Comparison of ENCODE assay signal across 36 cellular contexts in genomic region chr9:71042448-71042847, GRCh38.
"Had no signal": no experiment of that assay in that cellular context is flagged by ENCODE, and none has a peak within 500 bp of the region (broad histone marks: within the 10 kb centered on the region; RNA-seq: fewer than 3 reads in every experiment).

No MANE protein-coding gene starts in this region.

- H3K27me3 ChIP-seq: ascending aorta, cardiac muscle cell had no signal

- ATAC-seq: activated CD8-positive, alpha-beta T cell treated with anti-CD3 and anti-CD28 coated beads for 36 hours; activated naive CD8-positive, alpha-beta T cell treated with anti-CD3 and anti-CD28 coated beads, Interleukin-2, amount 50 U/mL, for 24 hours; activated T-cell treated with anti-CD3 and anti-CD28 coated beads, Interleukin-2, amount 50 U/mL, for 4 hours; activated T-cell treated with anti-CD3 and anti-CD28 coated beads, Interleukin-2, amount 50 U/mL, for 72 hours; activated T-helper 17 cell treated with anti-CD3 and anti-CD28 coated beads, Interleukin-2, amount 50 U/mL, for 72 hours had no signal

- H3K27ac Mint-ChIP-seq: activated B cell treated with CpG ODN at 0.5 μM for 24 hours; activated CD4-positive, alpha-beta memory T cell treated with anti-CD3 and anti-CD28 coated beads for 36 hours; activated CD4-positive, alpha-beta T cell treated with anti-CD3 and anti-CD28 coated beads, Interleukin-2, amount 10 ng/mL, durations not matched to agents 24 days and 14 days; activated CD8-positive, alpha-beta T cell treated with anti-CD3 and anti-CD28 coated beads for 36 hours; activated naive CD4-positive, alpha-beta T cell treated with anti-CD3 and anti-CD28 coated beads, Interleukin-2, amount 10 ng/mL, durations not matched to agents 7 days and 5 days; activated naive CD4-positive, alpha-beta T cell treated with anti-CD3 and anti-CD28 coated beads, Interleukin-2, amount 50 U/mL, for 24 hours; activated naive CD8-positive, alpha-beta T cell; activated naive CD8-positive, alpha-beta T cell treated with anti-CD3 and anti-CD28 coated beads, Interleukin-2, amount 10 ng/mL, durations not matched to agents 7 days and 5 days; activated naive CD8-positive, alpha-beta T cell treated with anti-CD3 and anti-CD28 coated beads, Interleukin-2, amount 50 U/mL, for 24 hours; activated T-cell treated with anti-CD3 and anti-CD28 coated beads, Interleukin-2, amount 50 U/mL, for 72 hours; activated T-helper 1 cell treated with anti-CD3 and anti-CD28 coated beads, Interleukin-12 subunit alpha, Interleukin-12 subunit beta, Interleukin-2, Interleukin-4 antibody, amounts not matched to agents 30 ng/mL and 10 ng/mL and 1 ng/mL, durations not matched to agents 14 hours and 24 hours and 36 hours; activated T-helper 17 cell treated with anti-CD3 and anti-CD28 coated beads, Interleukin-2, amount 50 U/mL, for 72 hours; T-helper 1 cell treated with Interleukin-12 subunit alpha and Interleukin-12 subunit beta and Interleukin-4 antibody, amounts not matched to agents 30 μg/mL and 1 μg/mL, for 36 hours; T-helper 2 cell treated with Interferon-gamma antibody and Interleukin-4, amounts not matched to agents 5 μg/mL and 100 μg/mL, for 36 hours had no signal

- DNase-seq: activated B cell treated with CpG ODN at 0.5 μM for 24 hours; activated CD4-positive, alpha-beta memory T cell treated with anti-CD3 and anti-CD28 coated beads for 36 hours; activated CD4-positive, alpha-beta T cell treated with anti-CD3 and anti-CD28 coated beads for 4 hours; activated CD4-positive, alpha-beta T cell treated with anti-CD3 and anti-CD28 coated beads, Interleukin-2, amount 10 ng/mL, durations not matched to agents 24 days and 14 days; activated CD4-positive, alpha-beta T cell treated with anti-CD3 and anti-CD28 coated beads, Interleukin-2, amount 50 U/mL, for 1 hour; activated CD4-positive, alpha-beta T cell treated with anti-CD3 and anti-CD28 coated beads, Interleukin-2, amount 50 U/mL, for 4 hours; activated CD4-positive, CD25-positive, alpha-beta regulatory T cell treated with anti-CD3 and anti-CD28 coated beads, Interleukin-2, amount 50 U/mL, for 72 hours; activated CD8-positive, alpha-beta memory T cell treated with anti-CD3 and anti-CD28 coated beads, Interleukin-2, amount 50 U/mL, for 4 hours; activated CD8-positive, alpha-beta T cell treated with anti-CD3 and anti-CD28 coated beads for 36 hours; activated effector memory CD4-positive, alpha-beta T cell treated with anti-CD3 and anti-CD28 coated beads, Interleukin-2, amount 50 U/mL, for 16 hours; activated gamma-delta T cell treated with Interleukin-2 at 50 U/mL for 16 hours; activated naive CD4-positive, alpha-beta T cell; activated naive CD4-positive, alpha-beta T cell treated with anti-CD3 and anti-CD28 coated beads, Interleukin-2, amount 10 ng/mL, durations not matched to agents 7 days and 5 days; activated naive CD8-positive, alpha-beta T cell treated with anti-CD3 and anti-CD28 coated beads, Interleukin-2, amount 10 ng/mL, durations not matched to agents 7 days and 5 days; activated naive CD8-positive, alpha-beta T cell treated with anti-CD3 and anti-CD28 coated beads, Interleukin-2, amount 50 U/mL, for 24 hours; activated T-cell treated with anti-CD3 and anti-CD28 coated beads for 4 hours; activated T-cell treated with anti-CD3 and anti-CD28 coated beads, Interleukin-2, amount 50 U/mL, for 1 hour; activated T-cell treated with anti-CD3 and anti-CD28 coated beads, Interleukin-2, amount 50 U/mL, for 4 hours; activated T-cell treated with anti-CD3 and anti-CD28 coated beads, Interleukin-2, amount 50 U/mL, for 72 hours; amygdala; anterior cingulate cortex; caudate nucleus; cerebellar nuclear complex; T-helper 1 cell; T-helper 2 cell; T-helper 9 cell had no signal

- H3K27me3 Mint-ChIP-seq: activated B cell treated with CpG ODN at 0.5 μM for 24 hours; activated CD4-positive, alpha-beta memory T cell treated with anti-CD3 and anti-CD28 coated beads for 36 hours; activated CD4-positive, alpha-beta T cell treated with anti-CD3 and anti-CD28 coated beads, Interleukin-2, amount 10 ng/mL, durations not matched to agents 24 days and 14 days; activated CD8-positive, alpha-beta T cell treated with anti-CD3 and anti-CD28 coated beads for 36 hours; activated naive CD4-positive, alpha-beta T cell treated with anti-CD3 and anti-CD28 coated beads, Interleukin-2, amount 10 ng/mL, durations not matched to agents 7 days and 5 days; activated naive CD4-positive, alpha-beta T cell treated with anti-CD3 and anti-CD28 coated beads, Interleukin-2, amount 50 U/mL, for 24 hours; activated naive CD8-positive, alpha-beta T cell; activated naive CD8-positive, alpha-beta T cell treated with anti-CD3 and anti-CD28 coated beads, Interleukin-2, amount 10 ng/mL, durations not matched to agents 7 days and 5 days; activated naive CD8-positive, alpha-beta T cell treated with anti-CD3 and anti-CD28 coated beads, Interleukin-2, amount 50 U/mL, for 24 hours; activated T-helper 17 cell treated with anti-CD3 and anti-CD28 coated beads, Interleukin-2, amount 50 U/mL, for 72 hours; central memory CD8-positive, alpha-beta T cell had no signal

- H3K9me3 ChIP-seq: ascending aorta had no signal

- H3K4me1 Mint-ChIP-seq: activated B cell treated with CpG ODN at 0.5 μM for 24 hours; activated CD4-positive, alpha-beta T cell treated with anti-CD3 and anti-CD28 coated beads, Interleukin-2, amount 10 ng/mL, durations not matched to agents 24 days and 14 days; activated naive CD4-positive, alpha-beta T cell treated with anti-CD3 and anti-CD28 coated beads, Interleukin-2, amount 10 ng/mL, durations not matched to agents 7 days and 5 days; activated naive CD4-positive, alpha-beta T cell treated with anti-CD3 and anti-CD28 coated beads, Interleukin-2, amount 50 U/mL, for 24 hours; activated naive CD8-positive, alpha-beta T cell treated with anti-CD3 and anti-CD28 coated beads, Interleukin-2, amount 10 ng/mL, durations not matched to agents 7 days and 5 days; activated naive CD8-positive, alpha-beta T cell treated with anti-CD3 and anti-CD28 coated beads, Interleukin-2, amount 50 U/mL, for 24 hours; activated T-helper 17 cell treated with anti-CD3 and anti-CD28 coated beads, Interleukin-2, amount 50 U/mL, for 72 hours; brain; central memory CD8-positive, alpha-beta T cell had no signal

- H3K36me3 Mint-ChIP-seq: activated CD4-positive, alpha-beta memory T cell treated with anti-CD3 and anti-CD28 coated beads for 36 hours; activated naive CD4-positive, alpha-beta T cell treated with anti-CD3 and anti-CD28 coated beads, Interleukin-2, amount 10 ng/mL, durations not matched to agents 7 days and 5 days; activated naive CD4-positive, alpha-beta T cell treated with anti-CD3 and anti-CD28 coated beads, Interleukin-2, amount 50 U/mL, for 24 hours; activated naive CD8-positive, alpha-beta T cell; activated naive CD8-positive, alpha-beta T cell treated with anti-CD3 and anti-CD28 coated beads, Interleukin-2, amount 10 ng/mL, durations not matched to agents 7 days and 5 days; brain had no signal

- H3K4me1 ChIP-seq: ascending aorta had no signal

- H3K36me3 ChIP-seq: ascending aorta, cardiac muscle cell had no signal

- H3K4me3 Mint-ChIP-seq: activated B cell treated with CpG ODN at 0.5 μM for 24 hours; activated CD4-positive, alpha-beta memory T cell treated with anti-CD3 and anti-CD28 coated beads for 36 hours; activated CD4-positive, alpha-beta T cell treated with anti-CD3 and anti-CD28 coated beads, Interleukin-2, amount 10 ng/mL, durations not matched to agents 24 days and 14 days; activated CD8-positive, alpha-beta T cell treated with anti-CD3 and anti-CD28 coated beads for 36 hours; activated naive CD4-positive, alpha-beta T cell treated with anti-CD3 and anti-CD28 coated beads, Interleukin-2, amount 10 ng/mL, durations not matched to agents 7 days and 5 days; activated naive CD4-positive, alpha-beta T cell treated with anti-CD3 and anti-CD28 coated beads, Interleukin-2, amount 50 U/mL, for 24 hours; activated naive CD8-positive, alpha-beta T cell; activated naive CD8-positive, alpha-beta T cell treated with anti-CD3 and anti-CD28 coated beads, Interleukin-2, amount 10 ng/mL, durations not matched to agents 7 days and 5 days; activated naive CD8-positive, alpha-beta T cell treated with anti-CD3 and anti-CD28 coated beads, Interleukin-2, amount 50 U/mL, for 24 hours; activated T-cell treated with anti-CD3 and anti-CD28 coated beads, Interleukin-2, amount 50 U/mL, for 4 hours; activated T-cell treated with anti-CD3 and anti-CD28 coated beads, Interleukin-2, amount 50 U/mL, for 72 hours; activated T-helper 1 cell treated with anti-CD3 and anti-CD28 coated beads, Interleukin-12 subunit alpha, Interleukin-12 subunit beta, Interleukin-2, Interleukin-4 antibody, amounts not matched to agents 30 ng/mL and 10 ng/mL and 1 ng/mL, durations not matched to agents 14 hours and 24 hours and 36 hours; activated T-helper 17 cell treated with anti-CD3 and anti-CD28 coated beads, Interleukin-2, amount 50 U/mL, for 72 hours; central memory CD8-positive, alpha-beta T cell; T-helper 1 cell treated with Interleukin-12 subunit alpha and Interleukin-12 subunit beta and Interleukin-4 antibody, amounts not matched to agents 30 μg/mL and 1 μg/mL, for 36 hours; T-helper 2 cell treated with Interferon-gamma antibody and Interleukin-4, amounts not matched to agents 5 μg/mL and 100 μg/mL, for 36 hours had no signal

- H3K9me3 Mint-ChIP-seq: activated B cell treated with CpG ODN at 0.5 μM for 24 hours; activated CD4-positive, alpha-beta memory T cell treated with anti-CD3 and anti-CD28 coated beads for 36 hours; activated CD4-positive, alpha-beta T cell treated with anti-CD3 and anti-CD28 coated beads, Interleukin-2, amount 10 ng/mL, durations not matched to agents 24 days and 14 days; activated CD8-positive, alpha-beta T cell treated with anti-CD3 and anti-CD28 coated beads for 36 hours; activated naive CD4-positive, alpha-beta T cell treated with anti-CD3 and anti-CD28 coated beads, Interleukin-2, amount 10 ng/mL, durations not matched to agents 7 days and 5 days; activated naive CD4-positive, alpha-beta T cell treated with anti-CD3 and anti-CD28 coated beads, Interleukin-2, amount 50 U/mL, for 24 hours; activated naive CD8-positive, alpha-beta T cell treated with anti-CD3 and anti-CD28 coated beads, Interleukin-2, amount 10 ng/mL, durations not matched to agents 7 days and 5 days; activated naive CD8-positive, alpha-beta T cell treated with anti-CD3 and anti-CD28 coated beads, Interleukin-2, amount 50 U/mL, for 24 hours; activated T-cell treated with anti-CD3 and anti-CD28 coated beads, Interleukin-2, amount 50 U/mL, for 4 hours; activated T-cell treated with anti-CD3 and anti-CD28 coated beads, Interleukin-2, amount 50 U/mL, for 72 hours; activated T-helper 1 cell treated with anti-CD3 and anti-CD28 coated beads, Interleukin-12 subunit alpha, Interleukin-12 subunit beta, Interleukin-2, Interleukin-4 antibody, amounts not matched to agents 30 ng/mL and 10 ng/mL and 1 ng/mL, durations not matched to agents 14 hours and 24 hours and 36 hours; brain; central memory CD8-positive, alpha-beta T cell; T-helper 1 cell treated with Interleukin-12 subunit alpha and Interleukin-12 subunit beta and Interleukin-4 antibody, amounts not matched to agents 30 μg/mL and 1 μg/mL, for 36 hours; T-helper 2 cell treated with Interferon-gamma antibody and Interleukin-4, amounts not matched to agents 5 μg/mL and 100 μg/mL, for 36 hours had no signal

- H3K27ac ChIP-seq: ascending aorta, cardiac muscle cell had no signal

- H3K4me3 ChIP-seq: ascending aorta, cardiac muscle cell had no signal
